ENCODE assay signal across 9 cellular contexts in genomic region chr6:7721654-7722053, GRCh38. TPM values are rescaled to one million over a fixed set of nuclear protein-coding genes. Genes with fewer than 3 reads are reported as not detected.
DNase-seq lines count a peak whose midpoint lies in the region; ATAC-seq, FAIRE-seq and TF ChIP-seq lines count a peak whose summit lies in the region.
"Had no signal": no experiment of that assay in that cellular context is flagged by ENCODE, and none has a peak within 500 bp of the region (broad histone marks: within the 10 kb centered on the region; RNA-seq: fewer than 3 reads in every experiment).

No MANE protein-coding gene starts in this region.

- 6 to 17% methylated on average over 3 of the region's 3 CpGs for WGBS in esophagus squamous epithelium, 2 donors

- H3K27ac ChIP-seq in breast epithelium (no peak overlapping the region), esophagus squamous epithelium (no peak overlapping the region)

- H3K9me3 Mint-ChIP-seq in MCF 10A (ENCODE audit: unreplicated experiment) = no peaks in the 10 kb centered on the region

- peaks cover 37% of the 10 kb centered on the region for H3K27me3 Mint-ChIP-seq in MCF 10A (ENCODE audit: insufficient read depth, unreplicated experiment)

- ATAC-seq in HG02973 (IDR thresholded peaks at IDR 0.05; ENCODE audit: unreplicated experiment) = no peak

- TF ChIP-seq POLR2A in breast epithelium (IDR thresholded peaks at IDR 0.05) (no peak), esophagus squamous epithelium (IDR thresholded peaks at IDR 0.05) (no peak)

- TF ChIP-seq CTCF in MCF 10A (IDR thresholded peaks at IDR 0.05; ENCODE audit: unreplicated experiment) (peak; percentile 35), breast epithelium (IDR thresholded peaks at IDR 0.05) (peak in 1 of 3 donors; percentile 11), epithelial cell of esophagus (IDR thresholded peaks at IDR 0.05; ENCODE audit: insufficient read depth, low read depth, low read length, missing control alignments) (peak; percentile 44), esophagus squamous epithelium (IDR thresholded peaks at IDR 0.05) (peak in 2 of 6 experiments; percentile 27 to 41)

- H3K4me1 Mint-ChIP-seq in MCF 10A (ENCODE audit: insufficient read depth, unreplicated experiment) = no peaks in the 10 kb centered on the region

- CTCF ChIA-PET in MCF 10A (lab: Yijun Ruan, JAX) = interaction anchor here (0.7 to 4.1 kb wide), 17 partner anchors 11 to 443 kb away, joined by 3 to 41 read pairs (median 6); partner anchors contain the start of gene TXNDC5

- no TSS peak for BruUV-seq in MCF 10A (replicated peaks; lab: Mats Ljungman, UMichigan)

- peaks cover 0 to 2% of the 10 kb centered on the region in 2 donors for H3K4me1 ChIP-seq in breast epithelium
- peaks cover 9 to 14% (median 9%) of the 10 kb centered on the region in 3 donors for H3K4me1 ChIP-seq in esophagus squamous epithelium

- H3K9me3 ChIP-seq in breast epithelium (peaks cover 0 to 6% of the 10 kb centered on the region in 2 donors), esophagus squamous epithelium (peaks cover 0 to 2% (median 0%) of the 10 kb centered on the region in 3 donors)

- no peak for FAIRE-seq in urothelium cell line (lab: Jason Lieb, UNC)

- H3K27me3 ChIP-seq in breast epithelium = peaks cover 3 to 13% of the 10 kb centered on the region in 2 donors
- H3K27me3 ChIP-seq in esophagus squamous epithelium = peaks cover 0 to 55% (median 0%) of the 10 kb centered on the region in 4 donors

- POLR2A ChIA-PET in MCF 10A (lab: Yijun Ruan, JAX) = interaction anchor here (0.7 to 1.8 kb wide), 6 partner anchors 23 to 305 kb away, joined by 3 to 6 read pairs (median 4); no protein-coding TSS in a partner anchor

- intact Hi-C loops in MCF 10A (cut with micrococcal nuclease) = loop anchor here (1.0 to 5.0 kb wide), 4 partner anchors 104 to 498 kb away; partner anchors contain the start of gene TXNDC5
- intact Hi-C loops in breast epithelium (cut with DNase I; ENCODE audit: low total_unique reads) = loop anchor here (5.0 kb wide), 1 partner anchor 841 kb away; no protein-coding TSS in a partner anchor
- intact Hi-C loops in esophagus squamous epithelium (cut with DNase I) = no loop called here

- H3K36me3 Mint-ChIP-seq in MCF 10A (ENCODE audit: insufficient read depth, unreplicated experiment) = peaks cover 4% of the 10 kb centered on the region

- H3K4me3 ChIP-seq in breast epithelium = no peak overlapping the region
- H3K4me3 ChIP-seq in epithelial cell of esophagus (ENCODE audit: low read length) = no peak overlapping the region
- no peak overlapping the region for H3K4me3 ChIP-seq in esophagus squamous epithelium

- peak; percentile 46 for DNase-seq in MCF 10A (ENCODE audit: unreplicated experiment)
- no peak for DNase-seq in breast epithelium (ENCODE audit: low spot score in 2 of 2)
- DNase-seq in NCI-H2227 (lab: John Stamatoyannopoulos, UW; ENCODE audit: unreplicated experiment) = peak; percentile 45
- peak; percentile 55 for DNase-seq in epithelial cell of esophagus (ENCODE audit: low read depth)
- DNase-seq in urothelium cell line (ENCODE audit: low spot score) = peak; percentile 42
- no peak for DNase-seq in GDM1 (lab: John Stamatoyannopoulos, UW)
- no peak for DNase-seq in esophagus squamous epithelium (lab: John Stamatoyannopoulos, UW)
- DNase-seq: naive B cell had no signal

- H3K36me3 ChIP-seq in breast epithelium (no peaks in the 10 kb centered on the region), esophagus squamous epithelium (no peaks in the 10 kb centered on the region)

- H3K27ac Mint-ChIP-seq in MCF 10A (ENCODE audit: low read depth, unreplicated experiment) = no peak overlapping the region

- H3K4me3 Mint-ChIP-seq in MCF 10A (ENCODE audit: unreplicated experiment) = no peak overlapping the region
- H3K4me3 Mint-ChIP-seq: naive B cell had no signal

RNA-seq across cellular contexts. Expression of gene BMP6, which starts 4.2 kb away (rescaled TPM):
- total RNA-seq in MCF 10A (2022) = 0.12 and 0.56 TPM in 2 replicates
- total RNA-seq in breast epithelium = 10 to 100 TPM in 1 of 3 donors, 1 to 10 TPM in 2; 3.5 to 11.1 (median 6.2) TPM
- 1 to 10 TPM in 2 of 4 donors, under 1 TPM in 2; 0.57 to 2.9 (median 1.1) TPM for total RNA-seq in esophagus squamous epithelium

Comparison
In these comparisons a context has a peak if more than half of its experiments do, and no peak if none do; other contexts are left out.
1. DNase-seq: peak in MCF 10A (single experiment), NCI-H2227 (single experiment), epithelial cell of esophagus (single experiment) and urothelium cell line (single experiment); none in breast epithelium (0 of 2), GDM1 (single experiment) and esophagus squamous epithelium (single experiment).